In genomic region chr18:37317486-37317885, GRCh38 we compare ENCODE assay signal across 18 cellular contexts.
DNase-seq lines count a peak whose midpoint lies in the region; FAIRE-seq and TF ChIP-seq lines count a peak whose summit lies in the region.
"Had no signal": no experiment of that assay in that cellular context is flagged by ENCODE, and none has a peak within 500 bp of the region (broad histone marks: within the 10 kb centered on the region; RNA-seq: fewer than 3 reads in every experiment).

No MANE protein-coding gene starts in this region.

- H4K5ac ChIP-seq in H1 (ENCODE audit: insufficient read length, low read depth, low read length), result no peak overlapping the region

- no peak for TF ChIP-seq EP300 in H1 (IDR thresholded peaks at IDR 0.05; ENCODE audit: borderline replicate concordance in 1 of 2, low read depth in 2 of 2, low read length in 2 of 2)

- H3K79me2 ChIP-seq in H1 (ENCODE audit: control insufficient read depth in 1 of 2, insufficient read depth in 2 of 2, low read length in 2 of 2), result no peaks in the 10 kb centered on the region

- no peak overlapping the region for H3K18ac ChIP-seq in H1 (ENCODE audit: extremely low read depth, low read length)
- no peak overlapping the region for H3K18ac ChIP-seq in neuronal stem cell (ENCODE audit: low read length)

- H3K23ac ChIP-seq in H1 (ENCODE audit: insufficient read length), result no peak overlapping the region
- H3K23ac ChIP-seq in neuronal stem cell (ENCODE audit: low read depth, low read length, poor library complexity), result no peak overlapping the region

- H3K9ac ChIP-seq in H1 (replicated peaks in 1 of 4; ENCODE audit: extremely low read depth in 1 of 4, low read depth in 3 of 4, low read length in 3 of 4), result no peak overlapping the region
- H3K9ac ChIP-seq in neuronal stem cell (ENCODE audit: low read depth, low read length, poor library complexity), result peak overlapping the region; percentile 78

- H2BK20ac ChIP-seq in H1 (ENCODE audit: low read length), result no peak overlapping the region

- TF ChIP-seq POLR2A in H1 (IDR thresholded peaks at IDR 0.05; ENCODE audit: control extremely low read depth in 1 of 2, low read depth in 2 of 2, low read length in 2 of 2), result no peak
- TF ChIP-seq POLR2A in testis (IDR thresholded peaks at IDR 0.05), result no peak

- H2BK15ac ChIP-seq in H1 (ENCODE audit: low read length) (no peak overlapping the region), neuronal stem cell (ENCODE audit: low read length) (peak overlapping the region; percentile 89)

- CTCF ChIA-PET in H1 (lab: Charles Lee; ENCODE audit: partially characterized antibody), result interaction anchor here (0.6 to 1.3 kb wide), 4 partner anchors 18 to 375 kb away, joined by 3 read pairs; no protein-coding TSS in a partner anchor

- H3K14ac ChIP-seq in H1 (ENCODE audit: insufficient read length) (no peak overlapping the region), neuronal stem cell (ENCODE audit: low read length) (no peak overlapping the region)

- H2BK12ac ChIP-seq in H1 (ENCODE audit: low read depth, low read length), result no peak overlapping the region
- no peak overlapping the region for H2BK12ac ChIP-seq in neuronal stem cell (ENCODE audit: low read length)

- H3K79me1 ChIP-seq in H1 (ENCODE audit: low read depth, low read length) (no peaks in the 10 kb centered on the region), neuronal stem cell (ENCODE audit: low read depth, low read length) (no peaks in the 10 kb centered on the region)

- H4K20me1 ChIP-seq in H1 (replicated peaks in 1 of 2; ENCODE audit: control insufficient read depth in 1 of 2, insufficient read depth in 2 of 2, low read length in 2 of 2), result peaks cover 0 to 3% of the 10 kb centered on the region in 2 experiments

- DNase-seq in H1 (ENCODE audit: low read depth in 1 of 2, low spot score in 2 of 2) (no peak), neuronal stem cell (ENCODE audit: low spot score) (no peak), testis (peak; percentile 19), NCI-H510A treated with DMSO at 0.1 percent for 48 hours (lab: John Stamatoyannopoulos, UW) (no peak), GM19238 (ENCODE audit: insufficient read length, low spot score) (no peak)
- no peak for DNase-seq in stimulated activated CD8-positive, alpha-beta memory T cell treated with anti-CD3 and anti-CD28 coated beads, Interleukin-4, amount 100 ng/mL, for 48 hours
- DNase-seq: C1 segment of cervical spinal cord, Calu3, COR-L47, DMS53, DMS79 treated with DMSO at 0.1 percent for 48 hours, GF-D8, HFFc6 had no signal

- intact Hi-C loops in testis (cut with DNase I; ENCODE audit: low total_unique reads), result no loop called here

- H3K4me1 ChIP-seq in H1 (replicated peaks in 1 of 4; ENCODE audit: control insufficient read depth in 3 of 4, insufficient read depth in 4 of 4, low read length in 3 of 4) (peaks cover 0 to 10% (median 5%) of the 10 kb centered on the region in 4 experiments; a peak in 6 of 7 replicates), neuronal stem cell (ENCODE audit: control insufficient read depth in 2 of 2, insufficient read depth in 1 of 2, low read depth in 1 of 2, low read length in 2 of 2) (peaks cover 0 to 3% of the 10 kb centered on the region in 2 donors), testis (no peaks in the 10 kb centered on the region)
- H3K4me1 ChIP-seq: HAP-1 had no signal

- H2AK5ac ChIP-seq in H1 (ENCODE audit: low read depth, low read length), result 0 out of 2 replicates have a peak overlapping the region, but pooled peaks have one; percentile 53
- H2AK5ac ChIP-seq in neuronal stem cell (ENCODE audit: low read depth, low read length), result peak overlapping the region; percentile 24

- H4K8ac ChIP-seq in H1 (ENCODE audit: extremely low read depth, insufficient read depth, low read length), result no peak overlapping the region
- H4K8ac ChIP-seq in neuronal stem cell (ENCODE audit: low read depth, low read length), result no peak overlapping the region

- TF ChIP-seq CTCF in H1 (IDR thresholded peaks at IDR 0.05; ENCODE audit: control extremely low read depth in 1 of 3, insufficient read depth in 1 of 3, low read depth in 1 of 3, low read length in 3 of 3) (no peak), testis (IDR thresholded peaks at IDR 0.05) (no peak)

- FAIRE-seq in H1 (lab: Jason Lieb, UNC), result no peak
- FAIRE-seq: GM12891, GM18507, H54 had no signal

- no peak overlapping the region for H3K4me2 ChIP-seq in H1 (ENCODE audit: insufficient read depth in 1 of 2, low read depth in 2 of 2, low read length in 2 of 2)
- H3K4me2 ChIP-seq in neuronal stem cell (ENCODE audit: insufficient read depth, low read length, poor library complexity, severe bottlenecking), result no peak overlapping the region
- H3K4me2 ChIP-seq: GM23338 had no signal

- no peak for TF ChIP-seq RAD21 in H1 (IDR thresholded peaks at IDR 0.05 in 1 of 2, conservative IDR thresholded peaks at IDR 0.05 in 1 of 2; ENCODE audit: low read depth in 2 of 2, low read length in 2 of 2)

- H3K36me3 ChIP-seq in H1 (ENCODE audit: control insufficient read depth in 2 of 4, insufficient read depth in 4 of 4, low read length in 3 of 4) (no peaks in the 10 kb centered on the region), neuronal stem cell (replicated peaks in 1 of 2; ENCODE audit: control insufficient read depth in 2 of 2, insufficient read depth in 2 of 2, low read length in 2 of 2) (no peaks in the 10 kb centered on the region), testis (ENCODE audit: low read depth, missing control alignments) (no peaks in the 10 kb centered on the region)
- H3K36me3 ChIP-seq: HAP-1 had no signal

- H4K91ac ChIP-seq in H1 (replicated peaks; ENCODE audit: insufficient read length, low read length), result no peak overlapping the region
- no peak overlapping the region for H4K91ac ChIP-seq in neuronal stem cell (ENCODE audit: low read depth, low read length, poor library complexity)

- H3K23me2 ChIP-seq in H1 (ENCODE audit: low read depth, low read length), result peaks cover 2% of the 10 kb centered on the region; the same call in 1 of the 2 replicates

- no peaks in the 10 kb centered on the region for H3K9me3 ChIP-seq in H1 (ENCODE audit: insufficient read depth in 2 of 2, low read depth in 1 of 2, low read length in 1 of 2)
- H3K9me3 ChIP-seq in neuronal stem cell (replicated peaks in 1 of 2; ENCODE audit: control insufficient read depth in 2 of 2, insufficient read depth in 1 of 2, low read depth in 1 of 2, low read length in 2 of 2), result no peaks in the 10 kb centered on the region
- no peaks in the 10 kb centered on the region for H3K9me3 ChIP-seq in testis
- H3K9me3 ChIP-seq: HAP-1 had no signal

- H3K27ac ChIP-seq in H1 (ENCODE audit: low read depth, low read length) (no peak overlapping the region), neuronal stem cell (replicated peaks; ENCODE audit: low read length) (no peak overlapping the region), testis (no peak overlapping the region)

- POLR2A ChIA-PET in H1 (lab: Charles Lee; ENCODE audit: partially characterized antibody), result no interaction called here

- H2AFZ ChIP-seq in H1 (ENCODE audit: low read length) (no peak overlapping the region), neuronal stem cell (ENCODE audit: low read length) (no peak overlapping the region)
- H2AFZ ChIP-seq: GM23338 had no signal

- no peak overlapping the region for H2BK5ac ChIP-seq in H1 (ENCODE audit: low read depth, low read length)
- no peak overlapping the region for H2BK5ac ChIP-seq in neuronal stem cell (ENCODE audit: low read length)

- no peak overlapping the region for H3K56ac ChIP-seq in H1 (replicated peaks; ENCODE audit: insufficient read length, low read depth, low read length)

- 94% methylated on average over 2 of the region's 2 CpGs; no CpG with 5 or more reads in 1 of the 2 experiments for WGBS in H1 (ENCODE audit: extremely low coverage in 1 of 2, insufficient coverage in 1 of 2, insufficient read length in 1 of 2, insufficient replicate concordance in 2 of 2, low coverage in 1 of 2, low lambda C conversion rate in 2 of 2, missing lambda C conversion rate in 1 of 2), 2 experiments
- no CpG with 5 or more reads among the region's 2 CpGs for WGBS in neuronal stem cell (ENCODE audit: extremely low coverage in 2 of 2, insufficient read length in 2 of 2, insufficient replicate concordance in 1 of 2), 2 donors
- whole genome bisulfite sequencing in testis, 2 donors, result 66 to 82% methylated on average over 2 of the region's 2 CpGs

- H3K27me3 ChIP-seq in H1 (replicated peaks in 1 of 4; ENCODE audit: control insufficient read depth in 3 of 4, extremely low read depth in 1 of 4, insufficient read depth in 3 of 4, low read length in 3 of 4) (no peaks in the 10 kb centered on the region), neuronal stem cell (ENCODE audit: control insufficient read depth in 3 of 3, insufficient read depth in 3 of 3, low read depth in 1 of 3, low read length in 3 of 3) (peaks cover 0 to 3% (median 0%) of the 10 kb centered on the region in 3 experiments), testis (no peaks in the 10 kb centered on the region)

- no peak overlapping the region for H3K4ac ChIP-seq in H1 (replicated peaks; ENCODE audit: insufficient read length, low read depth, low read length)
- no peak overlapping the region for H3K4ac ChIP-seq in neuronal stem cell (ENCODE audit: low read length)

- no peak overlapping the region for H3K4me3 ChIP-seq in H1 (ENCODE audit: extremely low read depth in 1 of 4, insufficient read depth in 2 of 4, low read depth in 3 of 4, low read length in 4 of 4)
- H3K4me3 ChIP-seq in neuronal stem cell (ENCODE audit: low read length in 2 of 2), result no peak overlapping the region
- no peak overlapping the region for H3K4me3 ChIP-seq in testis
- H3K4me3 ChIP-seq: GM23338, HAP-1 had no signal

- H2BK120ac ChIP-seq in H1 (replicated peaks; ENCODE audit: low read depth, low read length) (no peak overlapping the region), neuronal stem cell (ENCODE audit: low read depth, low read length) (no peak overlapping the region)

TF ChIP-seq in H1, 55 proteins besides CTCF, POLR2A, EP300 and RAD21:
- no peak for TF ChIP-seq BCL11A (IDR thresholded peaks at IDR 0.05; ENCODE audit: low read depth in 2 of 2, low read length in 2 of 2)
- TF ChIP-seq ASH2L (IDR thresholded peaks at IDR 0.05; ENCODE audit: low read length), result no peak
- no peak for TF ChIP-seq SIN3A (conservative IDR thresholded peaks at IDR 0.05 in 1 of 2, IDR thresholded peaks at IDR 0.05 in 1 of 2; ENCODE audit: low read depth in 1 of 2, low read length in 2 of 2)
- TF ChIP-seq POU5F1 (IDR thresholded peaks at IDR 0.05; ENCODE audit: low read depth, low read length), result no peak
